ENCODE assay signal across 16 cellular contexts in the genomic region with DNA sequence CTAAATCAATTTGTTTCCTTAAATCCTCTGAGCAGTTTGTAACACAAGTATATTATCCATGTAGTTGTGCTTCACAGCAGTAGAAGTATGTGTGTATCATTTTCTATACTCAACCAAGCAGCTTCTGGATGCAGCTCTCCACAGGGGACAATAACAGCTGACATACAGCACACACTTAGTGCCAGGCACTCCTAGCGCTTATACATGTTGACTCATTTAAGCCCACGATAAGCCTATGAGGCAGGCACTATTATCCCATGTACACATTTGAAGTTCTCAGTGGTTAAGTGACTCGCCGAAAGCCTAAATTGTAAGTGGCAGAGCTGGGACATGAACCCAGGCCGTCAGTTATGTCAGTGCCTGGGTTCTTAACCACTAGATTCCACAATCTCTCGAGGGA. TPM values are rescaled to one million over a fixed set of nuclear protein-coding genes. Genes with fewer than 3 reads are reported as not detected.
A peak's percentile ranks its signal among the peaks of the same experiment; 100 is the strongest.
DNase-seq lines count a peak whose midpoint lies in the region; ATAC-seq and TF ChIP-seq lines count a peak whose summit lies in the region.
"Had no signal": no experiment of that assay in that cellular context is flagged by ENCODE, and none has a peak within 500 bp of the region (broad histone marks: within the 10 kb centered on the region; RNA-seq: fewer than 3 reads in every experiment).

No MANE protein-coding gene starts in this region.

- H3K4me3 ChIP-seq in AG10803 (ENCODE audit: low read length) (no peak overlapping the region), astrocyte of the spinal cord (ENCODE audit: low read depth, low read length) (no peak overlapping the region), mucosa of descending colon (no peak overlapping the region)
- H3K4me3 ChIP-seq: colonic mucosa, heart right ventricle had no signal

- in situ Hi-C loops in astrocyte of the spinal cord (cut with HindIII; ENCODE audit: low sequenced_read_pairs), result no loop called here

- no peaks in the 10 kb centered on the region for H3K9me3 Mint-ChIP-seq in progenitor cell of endocrine pancreas (ENCODE audit: low read depth)

- no peaks in the 10 kb centered on the region for H3K36me3 ChIP-seq in mucosa of descending colon (ENCODE audit: low read depth)
- H3K36me3 ChIP-seq: BE2C, colonic mucosa, heart right ventricle had no signal

- intact Hi-C loops in mucosa of descending colon (cut with DNase I, micrococcal nuclease), result no loop called here

- no peak overlapping the region for H3K27ac Mint-ChIP-seq in progenitor cell of endocrine pancreas
- H3K27ac Mint-ChIP-seq: T-helper 1 cell treated with Interleukin-12 subunit alpha and Interleukin-12 subunit beta and Interleukin-4 antibody, amounts not matched to agents 30 μg/mL and 1 μg/mL, for 36 hours had no signal

- H3K9me3 ChIP-seq in mucosa of descending colon, result no peaks in the 10 kb centered on the region
- H3K9me3 ChIP-seq: colonic mucosa, heart right ventricle had no signal

- TF ChIP-seq CTCF in AG10803 (conservative IDR thresholded peaks at IDR 0.05; ENCODE audit: low read length), result no peak
- no peak for TF ChIP-seq CTCF in astrocyte of the spinal cord (IDR thresholded peaks at IDR 0.05; ENCODE audit: low read depth, low read length)
- TF ChIP-seq CTCF in mucosa of descending colon (IDR thresholded peaks at IDR 0.05), result no peak
- TF ChIP-seq CTCF in progenitor cell of endocrine pancreas (IDR thresholded peaks at IDR 0.05; ENCODE audit: unreplicated experiment), result no peak

- DNase-seq in AG10803 (ENCODE audit: low read depth) (peak; percentile 12), HCEC 1CT (peak; percentile 70), astrocyte of the spinal cord (ENCODE audit: low read depth, low spot score) (peak; percentile 70), myocyte (ENCODE audit: low read depth) (peak; percentile 43), mucosa of descending colon (no peak), progenitor cell of endocrine pancreas (ENCODE audit: low spot score, unreplicated experiment) (no peak), NCI-H1048 (lab: John Stamatoyannopoulos, UW) (no peak)
- DNase-seq: activated CD4-positive, CD25-positive, alpha-beta regulatory T cell treated with anti-CD3 and anti-CD28 coated beads, Interleukin-2, amount 50 U/mL, for 72 hours; BE2C; colonic mucosa; heart right ventricle; KG1; kidney; midbrain; NK-92 treated with Interleukin-12 subunit alpha and Interleukin-12 subunit beta, amount 100 ng/mL, for 24 hours had no signal

- no peak for ATAC-seq in mucosa of descending colon
- ATAC-seq: heart right ventricle had no signal

- peaks cover 1% of the 10 kb centered on the region for H3K4me1 Mint-ChIP-seq in progenitor cell of endocrine pancreas (ENCODE audit: low read depth)

- H3K36me3 Mint-ChIP-seq in progenitor cell of endocrine pancreas (ENCODE audit: insufficient read depth), result no peaks in the 10 kb centered on the region

- H3K4me3 Mint-ChIP-seq in progenitor cell of endocrine pancreas (ENCODE audit: low read depth), result no peak overlapping the region
- H3K4me3 Mint-ChIP-seq: T-helper 1 cell treated with Interleukin-12 subunit alpha and Interleukin-12 subunit beta and Interleukin-4 antibody, amounts not matched to agents 30 μg/mL and 1 μg/mL, for 36 hours had no signal

- H3K27me3 Mint-ChIP-seq in progenitor cell of endocrine pancreas, result no peaks in the 10 kb centered on the region

- H3K4me1 ChIP-seq in mucosa of descending colon (ENCODE audit: low read depth), result no peaks in the 10 kb centered on the region
- H3K4me1 ChIP-seq: BE2C, colonic mucosa had no signal

RNA-seq across cellular contexts. Expression of a gene that starts 20.3 kb away (rescaled TPM):
- 26.3 and 31.6 TPM in 2 replicates for total RNA-seq in myocyte
- polyA plus RNA-seq in myocyte (2012), result 7.9 TPM
- total RNA-seq in mucosa of descending colon, result 100 to 1,000 TPM; 262 to 816 (median 325) TPM
- total RNA-seq in progenitor cell of endocrine pancreas, result 131 and 144 TPM in 2 replicates

Comparison
In these comparisons a context has a peak if more than half of its experiments do, and no peak if none do; other contexts are left out.
1. DNase-seq: peak in AG10803 (single experiment), HCEC 1CT (single experiment), astrocyte of the spinal cord (single experiment) and myocyte (single experiment); none in mucosa of descending colon (0 of 3), progenitor cell of endocrine pancreas (single experiment) and NCI-H1048 (single experiment).